Comparison of ENCODE assay signal across 8 cellular contexts in genomic region chr3:67653425-67654098, GRCh38. TPM values are rescaled to one million over a fixed set of nuclear protein-coding genes. Genes with fewer than 3 reads are reported as not detected.
DNase-seq lines count a peak whose midpoint lies in the region; ATAC-seq and TF ChIP-seq lines count a peak whose summit lies in the region.

No MANE protein-coding gene starts in this region.

- H3K9me3 ChIP-seq in tibial artery: no peaks in the 10 kb centered on the region

- no peaks in the 10 kb centered on the region for H4K20me1 ChIP-seq in KMS-11 (ENCODE audit: insufficient read depth)

- peak overlapping the region; percentile 96 for H3K9ac ChIP-seq in KMS-11

- H3K27me3 ChIP-seq in KMS-11 (ENCODE audit: insufficient read depth, low read depth) (no peaks in the 10 kb centered on the region), tibial artery (no peaks in the 10 kb centered on the region)

- peak overlapping the region; percentile 92 for H3K27ac ChIP-seq in KMS-11
- H3K27ac ChIP-seq in tibial artery: peak overlapping the region; percentile 97 to 98

- intact Hi-C loops in tibial artery (cut with DNase I; ENCODE audit: low total_unique reads): no loop called here

- DNase-seq in GM13977 (ENCODE audit: low spot score): peak; percentile 17
- DNase-seq in astrocyte of the cerebellum (ENCODE audit: low read depth): no peak
- DNase-seq in left lobe of liver (ENCODE audit: low spot score): no peak
- DNase-seq in tibial artery: no peak
- no peak for DNase-seq in DMS79 treated with DMSO at 0.1 percent for 48 hours (lab: John Stamatoyannopoulos, UW)
- DNase-seq in mucosa of gallbladder (ENCODE audit: low spot score): no peak

- H3K79me2 ChIP-seq in KMS-11 (ENCODE audit: insufficient read depth, low read depth): no peaks in the 10 kb centered on the region

- H3K4me3 ChIP-seq in KMS-11 (IDR thresholded peaks at IDR 0.05; ENCODE audit: insufficient read depth, low read depth, low read length) (no peak overlapping the region), astrocyte of the cerebellum (ENCODE audit: low read depth, low read length) (peak overlapping the region; percentile 77), tibial artery (peak overlapping the region; percentile 89 to 95)

- TF ChIP-seq CTCF in GM13977 (IDR thresholded peaks at IDR 0.05; ENCODE audit: extremely low read depth, insufficient read depth, missing control alignments) (no peak), KMS-11 (conservative IDR thresholded peaks at IDR 0.05; ENCODE audit: low read depth, low read length) (no peak), astrocyte of the cerebellum (IDR thresholded peaks at IDR 0.05; ENCODE audit: low read depth, low read length, missing control alignments) (no peak), tibial artery (IDR thresholded peaks at IDR 0.05) (no peak)

- H3K4me1 ChIP-seq in KMS-11 (ENCODE audit: low read depth, poor library complexity, severe bottlenecking) (no peaks in the 10 kb centered on the region), tibial artery (peaks cover 0 to 35% (median 12%) of the 10 kb centered on the region in 4 donors)

- in situ Hi-C loops in GM13977 (cut with MboI; ENCODE audit: low pct_unique_long_range_greater_than_20kb, low sequenced_read_pairs, unreplicated experiment): no loop called here
- in situ Hi-C loops in astrocyte of the cerebellum (cut with HindIII; ENCODE audit: low sequenced_read_pairs): no loop called here

- no peaks in the 10 kb centered on the region for H3K36me3 ChIP-seq in KMS-11 (ENCODE audit: insufficient read depth)
- no peaks in the 10 kb centered on the region for H3K36me3 ChIP-seq in tibial artery

- H2AFZ ChIP-seq in KMS-11 (ENCODE audit: low read depth): peak overlapping the region; percentile 90

- peak overlapping the region; percentile 64 for H3K4me2 ChIP-seq in KMS-11

- ATAC-seq in GM21786 (IDR thresholded peaks at IDR 0.05; ENCODE audit: unreplicated experiment) (peak; percentile 14), left lobe of liver (peak; percentile 51)

RNA-seq across cellular contexts. Expression of gene SUCLG2, which starts 0.8 kb away (rescaled TPM):
- total RNA-seq in left lobe of liver: 157 TPM
- total RNA-seq in mucosa of gallbladder: 104 TPM
